ENCODE assay signal across 11 cellular contexts in the genomic region with DNA sequence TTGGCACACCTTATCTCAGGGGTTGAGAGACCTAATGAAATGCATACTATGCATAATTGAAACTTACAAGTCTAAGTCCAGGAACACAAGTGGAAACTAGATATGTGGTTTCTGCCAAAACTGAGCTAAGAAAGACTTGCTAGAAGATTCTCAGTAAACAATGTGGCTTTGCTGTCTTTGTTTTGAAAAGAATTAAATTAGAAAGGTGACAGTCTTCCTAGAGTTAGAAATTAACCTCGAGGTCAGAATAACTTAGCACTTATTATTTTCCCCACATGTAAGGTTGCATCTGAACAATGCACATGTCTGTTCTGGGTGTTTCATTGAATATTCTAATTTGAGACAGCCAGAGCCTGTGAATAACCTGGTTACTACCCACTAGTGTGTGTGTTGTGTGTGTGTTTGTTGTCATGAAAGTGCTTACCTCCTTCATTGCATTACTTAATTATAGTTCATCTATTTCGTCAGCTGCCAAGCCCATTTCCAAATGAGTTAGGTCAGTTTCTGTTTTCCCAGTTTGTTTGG. TPM values are rescaled to one million over a fixed set of nuclear protein-coding genes. Genes with fewer than 3 reads are reported as not detected.
A peak's percentile ranks its signal among the peaks of the same experiment; 100 is the strongest.
DNase-seq lines count a peak whose midpoint lies in the region; ATAC-seq, FAIRE-seq and TF ChIP-seq lines count a peak whose summit lies in the region.
"Had no signal": no experiment of that assay in that cellular context is flagged by ENCODE, and none has a peak within 500 bp of the region (broad histone marks: within the 10 kb centered on the region; RNA-seq: fewer than 3 reads in every experiment).

No MANE protein-coding gene starts in this region.

- DNase-seq in GM18507 (ENCODE audit: extremely low spot score, insufficient read length, low read depth), result no peak
- DNase-seq in esophagus squamous epithelium (lab: John Stamatoyannopoulos, UW), result no peak
- no peak for DNase-seq in EL
- DNase-seq in trophoblast cell, result no peak
- no peak for DNase-seq in CD4-positive, alpha-beta memory T cell
- DNase-seq: anterior cingulate cortex had no signal

- no peak overlapping the region for H2AK5ac ChIP-seq in trophoblast cell (ENCODE audit: low read length)

- H3K9me3 Mint-ChIP-seq in CD4-positive, alpha-beta memory T cell, result peaks cover 0 to 2% (median 0%) of the 10 kb centered on the region in 8 donors

- no peak overlapping the region for H2BK5ac ChIP-seq in trophoblast cell (ENCODE audit: low read depth, low read length, poor library complexity)

- no peak overlapping the region for H3K4me3 Mint-ChIP-seq in CD4-positive, alpha-beta memory T cell

- H3K4ac ChIP-seq in trophoblast cell (ENCODE audit: low read depth, low read length), result no peak overlapping the region

- no peak overlapping the region for H4K8ac ChIP-seq in trophoblast cell (ENCODE audit: low read depth, low read length)

- no peak overlapping the region for H2BK120ac ChIP-seq in trophoblast cell (ENCODE audit: insufficient read depth, low read length, poor library complexity)

- H3K4me2 ChIP-seq in trophoblast cell (ENCODE audit: low read length), result no peak overlapping the region

- H4K91ac ChIP-seq in trophoblast cell (ENCODE audit: low read depth, low read length), result no peak overlapping the region

- H3K27ac ChIP-seq in esophagus squamous epithelium (peak overlapping the region in 2 of 4 donors; percentile 82 to 86), trophoblast cell (ENCODE audit: low read depth, low read length) (no peak overlapping the region)
- H3K27ac ChIP-seq in CD4-positive, alpha-beta memory T cell (ENCODE audit: low read depth, low read length), result no peak overlapping the region
- H3K27ac ChIP-seq: suprapubic skin had no signal

- H3K27me3 ChIP-seq in esophagus squamous epithelium (peaks cover 0 to 30% (median 2%) of the 10 kb centered on the region in 4 donors), trophoblast cell (ENCODE audit: insufficient read depth, low read length) (peaks cover 12% of the 10 kb centered on the region)
- H3K27me3 ChIP-seq in CD4-positive, alpha-beta memory T cell (ENCODE audit: insufficient read depth, low read length), result peaks cover 6% of the 10 kb centered on the region

- no peaks in the 10 kb centered on the region for H3K36me3 ChIP-seq in esophagus squamous epithelium
- H3K36me3 ChIP-seq in trophoblast cell (ENCODE audit: control insufficient read depth in 1 of 2, insufficient read depth in 2 of 2, low read length in 2 of 2), result no peaks in the 10 kb centered on the region
- H3K36me3 ChIP-seq in CD4-positive, alpha-beta memory T cell (ENCODE audit: insufficient read depth, low read length), result no peaks in the 10 kb centered on the region
- H3K36me3 ChIP-seq: suprapubic skin had no signal

- no peak for TF ChIP-seq CTCF in esophagus squamous epithelium (IDR thresholded peaks at IDR 0.05)

- peak; percentile 77 for FAIRE-seq in GM18507 (lab: Jason Lieb, UNC)

- WGBS in esophagus squamous epithelium, 2 donors, result 14 to 26% methylated on average over 2 of the region's 2 CpGs
- no CpG with 5 or more reads among the region's 2 CpGs for WGBS in trophoblast cell (ENCODE audit: extremely low coverage, insufficient coverage, insufficient read length)

- no peaks in the 10 kb centered on the region for H3K79me2 ChIP-seq in trophoblast cell (ENCODE audit: control insufficient read depth, insufficient read depth, low read length, poor library complexity)

- no peak overlapping the region for H3K14ac ChIP-seq in trophoblast cell (ENCODE audit: low read length)

- H3K4me1 Mint-ChIP-seq in CD4-positive, alpha-beta memory T cell, result peaks cover 9 to 15% (median 14%) of the 10 kb centered on the region in 4 donors

- H3K9ac ChIP-seq in trophoblast cell (ENCODE audit: low read length), result no peak overlapping the region

- no peak overlapping the region for H3K18ac ChIP-seq in trophoblast cell (ENCODE audit: low read length)

- H3K9me3 ChIP-seq in esophagus squamous epithelium (no peaks in the 10 kb centered on the region), trophoblast cell (ENCODE audit: insufficient read depth, low read depth, low read length) (peaks cover 2% of the 10 kb centered on the region)
- H3K9me3 ChIP-seq in CD4-positive, alpha-beta memory T cell (ENCODE audit: control insufficient read depth in 1 of 2, low read length in 2 of 2), result no peaks in the 10 kb centered on the region
- H3K9me3 ChIP-seq: suprapubic skin had no signal

- no peak overlapping the region for H2BK12ac ChIP-seq in trophoblast cell (ENCODE audit: low read length)

- ATAC-seq in GM21717 (IDR thresholded peaks at IDR 0.05; ENCODE audit: unreplicated experiment) (peak; percentile 42), HG03378 (IDR thresholded peaks at IDR 0.05; ENCODE audit: unreplicated experiment) (peak; percentile 63), HG02610 (IDR thresholded peaks at IDR 0.05; ENCODE audit: unreplicated experiment) (no peak)

- H3K36me3 Mint-ChIP-seq in CD4-positive, alpha-beta memory T cell, result no peaks in the 10 kb centered on the region

- CTCF ChIA-PET in CD4-positive, alpha-beta memory T cell (lab: Charles Lee; ENCODE audit: partially characterized antibody), result no interaction called here

- H4K12ac ChIP-seq in trophoblast cell (ENCODE audit: low read depth, low read length), result no peak overlapping the region

- POLR2A ChIA-PET in CD4-positive, alpha-beta memory T cell (lab: Charles Lee; ENCODE audit: partially characterized antibody), result no interaction called here

- H3K23ac ChIP-seq in trophoblast cell (ENCODE audit: low read length), result no peak overlapping the region

- no peak for TF ChIP-seq POLR2A in esophagus squamous epithelium (IDR thresholded peaks at IDR 0.05)

- H3K27ac Mint-ChIP-seq in CD4-positive, alpha-beta memory T cell, result no peak overlapping the region

- H3K79me1 ChIP-seq in trophoblast cell (ENCODE audit: low read length), result no peaks in the 10 kb centered on the region

- H3K4me3 ChIP-seq in esophagus squamous epithelium (peak overlapping the region in 3 of 4 donors; percentile 3 to 58 (median 52)), trophoblast cell (ENCODE audit: low read depth, low read length) (no peak overlapping the region)
- H3K4me3 ChIP-seq in CD4-positive, alpha-beta memory T cell (ENCODE audit: low read length in 2 of 2), result no peak overlapping the region

- peaks cover 28 to 40% of the 10 kb centered on the region in 2 donors for H3K27me3 Mint-ChIP-seq in CD4-positive, alpha-beta memory T cell

- intact Hi-C loops in esophagus squamous epithelium (cut with DNase I), result no loop called here
- intact Hi-C loops in CD4-positive, alpha-beta memory T cell (cut with micrococcal nuclease), result no loop called here

- H3K4me1 ChIP-seq in esophagus squamous epithelium (peaks cover 0 to 25% (median 13%) of the 10 kb centered on the region in 3 donors), trophoblast cell (ENCODE audit: control insufficient read depth in 1 of 2, insufficient read depth in 2 of 2, low read length in 2 of 2) (peaks cover 6 to 7% of the 10 kb centered on the region in 2 experiments)
- peaks cover 8% of the 10 kb centered on the region for H3K4me1 ChIP-seq in CD4-positive, alpha-beta memory T cell (ENCODE audit: insufficient read depth, low read length)

- no peak overlapping the region for H2AFZ ChIP-seq in trophoblast cell (ENCODE audit: insufficient read depth, low read length, poor library complexity)

RNA-seq across cellular contexts. Expression of gene EREG, which starts 1.5 kb away (rescaled TPM):
- 100 to 1,000 TPM in 1 of 4 donors, 10 to 100 TPM in 2, 1 to 10 TPM in 1; 8.0 to 122 (median 11.9) TPM for total RNA-seq in esophagus squamous epithelium
- 0.07 and 0.10 TPM in 2 replicates for polyA plus RNA-seq in trophoblast cell (2013)
- not detected for total RNA-seq in CD4-positive, alpha-beta memory T cell
- not detected for polyA plus RNA-seq in CD4-positive, alpha-beta memory T cell

RNA-seq across cellular contexts. Expression of gene EPGN, which starts 58.2 kb away (rescaled TPM):
- total RNA-seq in esophagus squamous epithelium, result 100 to 1,000 TPM in 1 of 4 donors, 10 to 100 TPM in 3; 48.8 to 118 (median 62.7) TPM
- 0.05 and 0.10 TPM in 2 replicates for polyA plus RNA-seq in trophoblast cell (2013)
- under 1 TPM in 1 of 2 experiments, not detected in 1; 0.96 TPM for total RNA-seq in CD4-positive, alpha-beta memory T cell
- not detected for polyA plus RNA-seq in CD4-positive, alpha-beta memory T cell
- total RNA-seq: LHCN-M2 had no signal

Comparison
In these comparisons a context has a peak if more than half of its experiments do, and no peak if none do; other contexts are left out.
1. H3K4me3 ChIP-seq: peak in esophagus squamous epithelium (3 of 4); none in trophoblast cell (single experiment) and CD4-positive, alpha-beta memory T cell (0 of 2).
2. RNA of gene EREG, which starts 1.5 kb away (total RNA-seq): 8.0 to 122 TPM in esophagus squamous epithelium; not detected in CD4-positive, alpha-beta memory T cell; every median in the first group is over 4 times any median in the second.
3. RNA of gene EPGN, which starts 58.2 kb away (total RNA-seq): 48.8 to 118 TPM in esophagus squamous epithelium; 0.96 TPM in CD4-positive, alpha-beta memory T cell; every median in the first group is over 10 times any median in the second.